ENCODE assay signal across 8 cellular contexts in the genomic region with DNA sequence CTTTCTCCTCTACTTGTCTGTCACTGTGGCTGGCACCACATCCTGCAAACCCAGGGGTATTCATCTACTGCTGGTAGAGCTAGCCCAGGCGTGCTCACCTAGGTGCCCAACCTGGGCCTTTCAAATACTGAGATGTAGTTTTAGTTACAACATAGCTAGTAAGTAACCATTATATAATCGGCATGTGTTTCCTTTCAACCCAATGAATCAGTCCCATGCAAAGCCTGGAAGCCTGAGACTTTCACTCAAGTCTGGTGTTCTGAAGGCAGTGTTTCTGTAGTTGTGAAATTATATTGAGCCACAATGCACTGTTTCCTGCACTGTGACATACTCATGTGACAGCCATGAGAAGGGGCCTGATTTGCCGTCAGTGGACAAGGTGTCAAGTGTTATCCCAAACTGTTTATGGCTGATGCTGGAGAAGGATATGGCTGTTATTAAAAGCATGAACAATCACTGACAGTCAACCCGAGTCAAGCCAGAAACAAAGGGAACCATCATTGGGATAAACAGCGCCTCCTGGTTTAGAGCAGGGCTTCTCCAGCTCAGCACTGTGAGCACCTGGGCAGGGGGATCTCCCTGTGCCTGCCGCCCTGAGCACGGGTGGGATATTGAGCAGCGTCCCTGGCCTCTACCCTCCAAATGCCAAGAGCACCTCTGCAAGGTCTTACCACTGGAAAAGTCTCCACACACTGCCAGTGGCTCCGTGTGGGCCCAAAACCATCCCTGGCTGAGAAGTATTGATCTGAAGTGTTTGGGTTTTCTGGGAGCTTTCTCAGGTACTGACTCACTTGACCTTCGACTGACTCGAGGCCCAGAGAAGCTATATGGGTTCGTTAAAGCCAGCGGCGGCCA. TPM values are rescaled to one million over a fixed set of nuclear protein-coding genes. Genes with fewer than 3 reads are reported as not detected.
DNase-seq lines count a peak whose midpoint lies in the region; ATAC-seq, FAIRE-seq and TF ChIP-seq lines count a peak whose summit lies in the region.

No MANE protein-coding gene starts in this region.

- CTCF ChIA-PET in Panc1 (lab: Charles Lee) = interaction anchor here (0.9 kb wide), 1 partner anchor 131 kb away, joined by 3 read pairs; no protein-coding TSS in a partner anchor

- TF ChIP-seq CTCF in Panc1 (IDR thresholded peaks at IDR 0.05) (no peak; the same call in 1 of the 2 replicates), coronary artery (IDR thresholded peaks at IDR 0.05) (no peak)

- H3K27me3 ChIP-seq in Panc1 (ENCODE audit: control insufficient read depth, insufficient read depth, low read length) (no peaks in the 10 kb centered on the region), mucosa of stomach (ENCODE audit: control insufficient read depth, insufficient read depth, low read length) (no peaks in the 10 kb centered on the region)

- TF ChIP-seq POLR2A in H54 (IDR thresholded peaks at IDR 0.05; ENCODE audit: low read depth, low read length) = no peak

- H3K9ac ChIP-seq in mucosa of stomach (ENCODE audit: low read length) = peak overlapping the region; percentile 70

- H3K9me3 ChIP-seq in Panc1 (ENCODE audit: control insufficient read depth, insufficient read depth, low read depth, low read length) (no peaks in the 10 kb centered on the region), mucosa of stomach (ENCODE audit: control insufficient read depth, low read length) (no peaks in the 10 kb centered on the region)

- peak overlapping the region; percentile 64 to 84 for H3K4me3 ChIP-seq in Panc1 (ENCODE audit: low read depth in 2 of 2, low read length in 2 of 2)
- peak overlapping the region; percentile 91 for H3K4me3 ChIP-seq in coronary artery
- H3K4me3 ChIP-seq in mucosa of stomach (ENCODE audit: low read length) = peak overlapping the region; percentile 39

- intact Hi-C loops in Panc1 (cut with micrococcal nuclease; ENCODE audit: unreplicated experiment) = no loop called here

- H3K36me3 ChIP-seq in Panc1 (ENCODE audit: control insufficient read depth, insufficient read depth, low read length) (peaks cover 29% of the 10 kb centered on the region), mucosa of stomach (ENCODE audit: control insufficient read depth, insufficient read depth, low read length) (peaks cover 9% of the 10 kb centered on the region)

- no TSS peak for BruUV-seq in Panc1 (replicated peaks; lab: Mats Ljungman, UMichigan)

- H3K27ac ChIP-seq in Panc1 (ENCODE audit: low read length) (peak overlapping the region; percentile 88), coronary artery (peak overlapping the region; percentile 77 to 98)

- H3K4me1 ChIP-seq in Panc1 (ENCODE audit: control insufficient read depth, insufficient read depth, low read length) (peaks cover 19% of the 10 kb centered on the region), mucosa of stomach (ENCODE audit: control insufficient read depth, insufficient read depth, low read length) (peaks cover 19% of the 10 kb centered on the region)

- in situ Hi-C loops in Panc1 (cut with HindIII; ENCODE audit: low pct_unique_long_range_greater_than_20kb, low sequenced_read_pairs) = no loop called here

- DNase-seq in stimulated activated CD4-positive, alpha-beta T cell treated with anti-CD3 and anti-CD28 coated beads, Interleukin-2, amount 100 ng/mL, for 24 hours = peak; percentile 32 to 34
- no peak for DNase-seq in stimulated activated CD4-positive, alpha-beta T cell treated with anti-CD3 and anti-CD28 coated beads, Interleukin-4, amount 100 ng/mL, for 1 hour
- DNase-seq in Panc1 (ENCODE audit: low read depth, low spot score) (no peak), coronary artery (ENCODE audit: low spot score) (no peak), H54 (ENCODE audit: insufficient read length, low spot score) (no peak)

- POLR2A ChIA-PET in Panc1 (lab: Charles Lee) = interaction anchor here (0.9 kb wide), 1 partner anchor 20 kb away, joined by 4 read pairs; no protein-coding TSS in a partner anchor

- no peak for ATAC-seq in Panc1
- no peak for ATAC-seq in GM18511 (IDR thresholded peaks at IDR 0.05; ENCODE audit: unreplicated experiment)
- ATAC-seq in GM21515 (IDR thresholded peaks at IDR 0.05; ENCODE audit: unreplicated experiment) = no peak

- no peak for FAIRE-seq in H54 (lab: Jason Lieb, UNC)

RNA-seq across cellular contexts. Expression of gene PSMA7, which starts 1.6 kb away (rescaled TPM):
- total RNA-seq in Panc1 (2021; ENCODE audit: unreplicated experiment) = 402 TPM
- 469 TPM for polyA plus RNA-seq in Panc1 (2012; ENCODE audit: insufficient read length)

RNA-seq across cellular contexts. Expression of gene SS18L1, which starts 1.9 kb away (rescaled TPM):
- 21.6 TPM for total RNA-seq in Panc1 (2021; ENCODE audit: unreplicated experiment)
- polyA plus RNA-seq in Panc1 (2012; ENCODE audit: insufficient read length) = 23.7 TPM

RNA-seq across cellular contexts. Expression of gene LSM14B, which starts 19.3 kb away (rescaled TPM):
- total RNA-seq in Panc1 (2021; ENCODE audit: unreplicated experiment) = 52.2 TPM
- 50.1 TPM for polyA plus RNA-seq in Panc1 (2012; ENCODE audit: insufficient read length)

RNA-seq across cellular contexts. Expression of gene MTG2, which starts 41.2 kb away (rescaled TPM):
- 56.8 TPM for total RNA-seq in Panc1 (2021; ENCODE audit: unreplicated experiment)
- 52.9 TPM for polyA plus RNA-seq in Panc1 (2012; ENCODE audit: insufficient read length)

Comparison
In these comparisons a context has a peak if more than half of its experiments do, and no peak if none do; other contexts are left out.
1. DNase-seq: peak in stimulated activated CD4-positive, alpha-beta T cell treated with anti-CD3 and anti-CD28 coated beads, Interleukin-2, amount 100 ng/mL, for 24 hours (2 of 2); none in stimulated activated CD4-positive, alpha-beta T cell treated with anti-CD3 and anti-CD28 coated beads, Interleukin-4, amount 100 ng/mL, for 1 hour (single experiment), Panc1 (single experiment), coronary artery (single experiment) and H54 (single experiment).
2. H3K4me3 ChIP-seq: peak in every context shown above with its lines; median percentile 91 in coronary artery; 74 in Panc1; 39 in mucosa of stomach.